Comparison of ENCODE assay signal across 14 cellular contexts in the genomic region with DNA sequence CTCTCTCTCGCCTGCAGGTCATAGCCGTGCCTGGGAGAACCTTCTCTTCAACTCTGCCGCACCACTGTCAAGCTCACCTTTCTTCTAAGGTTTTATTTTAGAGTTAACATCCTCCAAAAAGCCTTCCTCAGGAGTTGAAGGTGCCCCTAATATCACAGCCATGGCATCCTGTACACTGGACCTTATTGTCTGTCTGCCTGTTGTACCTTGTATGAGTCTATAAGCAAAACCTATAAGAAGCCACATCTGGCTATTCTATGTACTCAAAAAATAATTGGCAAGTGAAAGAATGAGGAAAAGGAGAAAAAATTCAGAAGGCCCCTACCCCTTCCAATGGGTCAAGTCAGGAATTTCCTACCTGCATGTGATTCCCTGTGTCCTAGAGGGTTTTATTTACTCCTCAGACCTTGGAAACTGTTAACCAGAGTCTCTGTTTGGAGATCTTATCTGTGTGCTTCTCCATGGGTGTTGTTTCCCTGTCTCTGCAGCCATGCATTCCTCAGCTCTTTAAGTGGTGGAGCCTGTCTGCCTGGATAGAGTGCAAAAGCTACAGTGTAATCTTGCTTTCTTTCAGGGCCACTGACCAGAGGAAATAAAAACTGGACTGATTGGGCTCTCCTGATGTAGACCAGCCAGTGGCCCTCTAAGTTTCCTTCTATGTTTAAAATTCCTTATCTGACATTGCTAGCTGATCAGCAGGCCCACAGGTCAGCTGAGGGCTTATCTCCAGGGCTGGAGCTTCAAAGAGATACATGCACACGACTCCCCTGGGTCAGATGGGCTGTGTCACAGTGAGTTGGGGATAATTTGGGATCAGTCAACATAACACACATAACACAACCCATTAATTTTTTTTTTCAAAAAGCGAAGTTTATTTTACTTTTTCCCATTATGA. TPM values are rescaled to one million over a fixed set of nuclear protein-coding genes. Genes with fewer than 3 reads are reported as not detected.
DNase-seq lines count a peak whose midpoint lies in the region; ATAC-seq, FAIRE-seq and TF ChIP-seq lines count a peak whose summit lies in the region.
"Had no signal": no experiment of that assay in that cellular context is flagged by ENCODE, and none has a peak within 500 bp of the region (broad histone marks: within the 10 kb centered on the region; RNA-seq: fewer than 3 reads in every experiment).

No MANE protein-coding gene starts in this region.

- no peaks in the 10 kb centered on the region for H3K9me3 Mint-ChIP-seq in activated naive CD4-positive, alpha-beta T cell treated with anti-CD3 and anti-CD28 coated beads, Interleukin-2, amount 50 U/mL, for 72 hours
- H3K9me3 Mint-ChIP-seq: stimulated activated memory B cell treated with anti-CD40 and anti-IgM and Interleukin-4, amounts not matched to agents 10 μg/mL and 1 μg/mL and 100 μg/mL, for 72 hours had no signal

- H3K36me3 ChIP-seq in body of pancreas (replicated peaks in 1 of 2; ENCODE audit: insufficient read depth in 1 of 2, low read depth in 2 of 2) = no peaks in the 10 kb centered on the region
- H3K36me3 ChIP-seq in right lobe of liver = no peaks in the 10 kb centered on the region
- H3K36me3 ChIP-seq in small intestine (ENCODE audit: control insufficient read depth in 2 of 2, insufficient read depth in 2 of 2, low read length in 2 of 2) = no peaks in the 10 kb centered on the region
- H3K36me3 ChIP-seq: esophagus muscularis mucosa, MG63, spleen had no signal

- H3K27ac Mint-ChIP-seq in activated naive CD4-positive, alpha-beta T cell treated with anti-CD3 and anti-CD28 coated beads, Interleukin-2, amount 50 U/mL, for 72 hours = peak overlapping the region in 1 of 2 donors; percentile 31
- H3K27ac Mint-ChIP-seq: activated CD4-positive, alpha-beta T cell treated with anti-CD3 and anti-CD28 coated beads for 36 hours; activated naive CD8-positive, alpha-beta T cell; stimulated activated memory B cell treated with anti-CD40 and anti-IgM and Interleukin-4, amounts not matched to agents 10 μg/mL and 1 μg/mL and 100 μg/mL, for 72 hours had no signal

- H3K27ac ChIP-seq in body of pancreas (peak overlapping the region in 2 of 4 donors; percentile 29 to 37), right lobe of liver (no peak overlapping the region), foreskin keratinocyte (no peak overlapping the region), small intestine (ENCODE audit: low read depth in 1 of 2, low read length in 1 of 2) (no peak overlapping the region)
- H3K27ac ChIP-seq: esophagus muscularis mucosa, spleen had no signal

- no peak for TF ChIP-seq RAD21 in Ishikawa (IDR thresholded peaks at IDR 0.05; ENCODE audit: low read depth)

- peak; percentile 10 for DNase-seq in AG09319 (ENCODE audit: extremely low read depth, low read depth)
- peak in 2 of 4 donors; percentile 18 to 20 for DNase-seq in body of pancreas
- no peak for DNase-seq in right lobe of liver
- no peak for DNase-seq in effector CD4-positive, alpha-beta T cell
- no peak for DNase-seq in foreskin keratinocyte
- no peak for DNase-seq in small intestine
- no peak for DNase-seq in activated naive CD4-positive, alpha-beta T cell treated with anti-CD3 and anti-CD28 coated beads, Interleukin-2, amount 50 U/mL, for 72 hours (ENCODE audit: low spot score in 2 of 2)
- DNase-seq: activated CD4-positive, alpha-beta T cell treated with anti-CD3 and anti-CD28 coated beads for 36 hours; MG63; spleen had no signal

- intact Hi-C loops in body of pancreas (cut with DNase I) (no loop called here), right lobe of liver (cut with DNase I) (no loop called here)

- ATAC-seq in body of pancreas (peak; percentile 38), right lobe of liver (peak in 3 of 4 donors; percentile 31 to 54 (median 38)), foreskin keratinocyte (no peak)
- no peak for ATAC-seq in activated naive CD4-positive, alpha-beta T cell treated with anti-CD3 and anti-CD28 coated beads, Interleukin-2, amount 50 U/mL, for 72 hours
- ATAC-seq: activated CD4-positive, alpha-beta T cell treated with anti-CD3 and anti-CD28 coated beads for 36 hours; stimulated activated memory B cell treated with anti-CD40 and anti-IgM and Interleukin-4, amounts not matched to agents 10 μg/mL and 1 μg/mL and 100 μg/mL, for 72 hours had no signal

- H3K4me1 ChIP-seq in body of pancreas = peaks cover 9% of the 10 kb centered on the region
- H3K4me1 ChIP-seq in right lobe of liver = no peaks in the 10 kb centered on the region
- H3K4me1 ChIP-seq in foreskin keratinocyte = no peaks in the 10 kb centered on the region
- no peaks in the 10 kb centered on the region for H3K4me1 ChIP-seq in small intestine (ENCODE audit: control insufficient read depth in 2 of 2, insufficient read depth in 1 of 2, low read depth in 1 of 2, low read length in 1 of 2)
- H3K4me1 ChIP-seq: esophagus muscularis mucosa, spleen had no signal

- H3K9me3 ChIP-seq in body of pancreas = no peaks in the 10 kb centered on the region
- no peaks in the 10 kb centered on the region for H3K9me3 ChIP-seq in right lobe of liver
- no peaks in the 10 kb centered on the region for H3K9me3 ChIP-seq in small intestine (ENCODE audit: control insufficient read depth, low read depth)
- H3K9me3 ChIP-seq: esophagus muscularis mucosa, MG63, spleen had no signal

- no peak for TF ChIP-seq EP300 in Ishikawa (IDR thresholded peaks at IDR 0.05; ENCODE audit: borderline replicate concordance)

- WGBS in body of pancreas, 2 donors = 59 to 75% methylated on average over 5 of the region's 5 CpGs
- 50% methylated on average over 4 of the region's 5 CpGs for WGBS in right lobe of liver (ENCODE audit: insufficient coverage, low coverage, low lambda C conversion rate, missing lambda C conversion rate)
- 58 to 69% (median 62%) methylated on average over 5 of the region's 5 CpGs for WGBS in small intestine, 3 donors

- H3K4me3 ChIP-seq in body of pancreas (no peak overlapping the region), right lobe of liver (no peak overlapping the region), small intestine (ENCODE audit: low read depth in 1 of 2, low read length in 2 of 2) (no peak overlapping the region)
- H3K4me3 ChIP-seq: esophagus muscularis mucosa, MG63, spleen had no signal

- TF ChIP-seq CTCF in AG09319 (IDR thresholded peaks at IDR 0.05; ENCODE audit: low read depth, low read length) (no peak), body of pancreas (IDR thresholded peaks at IDR 0.05) (no peak), right lobe of liver (IDR thresholded peaks at IDR 0.05) (no peak), foreskin keratinocyte (conservative IDR thresholded peaks at IDR 0.05) (no peak)

- TF ChIP-seq POLR2A in body of pancreas (IDR thresholded peaks at IDR 0.05) (no peak), right lobe of liver (IDR thresholded peaks at IDR 0.05) (no peak)

- FAIRE-seq in small intestine (lab: Jason Lieb, UNC) = no peak

- H3K36me3 Mint-ChIP-seq in activated naive CD4-positive, alpha-beta T cell treated with anti-CD3 and anti-CD28 coated beads, Interleukin-2, amount 50 U/mL, for 72 hours = no peaks in the 10 kb centered on the region
- H3K36me3 Mint-ChIP-seq: activated naive CD8-positive, alpha-beta T cell; stimulated activated memory B cell treated with anti-CD40 and anti-IgM and Interleukin-4, amounts not matched to agents 10 μg/mL and 1 μg/mL and 100 μg/mL, for 72 hours had no signal

- H3K27me3 ChIP-seq in body of pancreas (no peaks in the 10 kb centered on the region), right lobe of liver (no peaks in the 10 kb centered on the region), foreskin keratinocyte (no peaks in the 10 kb centered on the region), small intestine (ENCODE audit: control insufficient read depth in 2 of 2, insufficient read depth in 2 of 2, low read length in 2 of 2) (no peaks in the 10 kb centered on the region)
- H3K27me3 ChIP-seq: esophagus muscularis mucosa, MG63, spleen had no signal

TF ChIP-seq in Ishikawa, 13 proteins besides CTCF, POLR2A, EP300 and RAD21:
- no peak for TF ChIP-seq FOXM1 (IDR thresholded peaks at IDR 0.05; ENCODE audit: borderline replicate concordance, low read depth)
- peak; percentile 37; the same call in 1 of the 2 replicates for TF ChIP-seq TEAD4 (IDR thresholded peaks at IDR 0.05)

RNA-seq across cellular contexts. Expression of gene TMEM135, which starts 37.6 kb away (rescaled TPM):
- 10 to 100 TPM; 11.2 to 20.1 TPM for total RNA-seq in body of pancreas
- total RNA-seq in right lobe of liver = 10 to 100 TPM; 12.2 to 27.9 (median 18.8) TPM
- 17.4 and 22.1 TPM in 2 replicates for total RNA-seq in foreskin keratinocyte
- 4.3 and 5.6 TPM in 2 replicates for polyA plus RNA-seq in foreskin keratinocyte
- 10 to 100 TPM; 11.3 to 16.3 (median 11.9) TPM for polyA plus RNA-seq in small intestine
- total RNA-seq in activated naive CD4-positive, alpha-beta T cell treated with anti-CD3 and anti-CD28 coated beads, Interleukin-2, amount 50 U/mL, for 72 hours = 10 to 100 TPM; 14.3 to 24.0 TPM

RNA-seq across cellular contexts. Expression of gene FZD4, which starts 44.9 kb away (rescaled TPM):
- total RNA-seq in body of pancreas (10 to 100 TPM; 25.4 to 54.4 TPM), right lobe of liver (10 to 100 TPM; 12.5 to 26.1 (median 17.1) TPM), foreskin keratinocyte (0.49 and 0.68 TPM in 2 replicates)
- polyA plus RNA-seq in foreskin keratinocyte (0.13 and 0.17 TPM in 2 replicates), small intestine (10 to 100 TPM in 1 of 3 donors, under 1 TPM in 2; 0.22 to 12.2 (median 0.27) TPM)
- total RNA-seq in activated naive CD4-positive, alpha-beta T cell treated with anti-CD3 and anti-CD28 coated beads, Interleukin-2, amount 50 U/mL, for 72 hours = under 1 TPM; 0.05 to 0.16 TPM

Comparison
In these comparisons a context has a peak if more than half of its experiments do, and no peak if none do; other contexts are left out.
1. ATAC-seq: peak in body of pancreas (single experiment) and right lobe of liver (3 of 4); none in foreskin keratinocyte (single experiment) and activated naive CD4-positive, alpha-beta T cell treated with anti-CD3 and anti-CD28 coated beads, Interleukin-2, amount 50 U/mL, for 72 hours (0 of 2).